In the genomic region with DNA sequence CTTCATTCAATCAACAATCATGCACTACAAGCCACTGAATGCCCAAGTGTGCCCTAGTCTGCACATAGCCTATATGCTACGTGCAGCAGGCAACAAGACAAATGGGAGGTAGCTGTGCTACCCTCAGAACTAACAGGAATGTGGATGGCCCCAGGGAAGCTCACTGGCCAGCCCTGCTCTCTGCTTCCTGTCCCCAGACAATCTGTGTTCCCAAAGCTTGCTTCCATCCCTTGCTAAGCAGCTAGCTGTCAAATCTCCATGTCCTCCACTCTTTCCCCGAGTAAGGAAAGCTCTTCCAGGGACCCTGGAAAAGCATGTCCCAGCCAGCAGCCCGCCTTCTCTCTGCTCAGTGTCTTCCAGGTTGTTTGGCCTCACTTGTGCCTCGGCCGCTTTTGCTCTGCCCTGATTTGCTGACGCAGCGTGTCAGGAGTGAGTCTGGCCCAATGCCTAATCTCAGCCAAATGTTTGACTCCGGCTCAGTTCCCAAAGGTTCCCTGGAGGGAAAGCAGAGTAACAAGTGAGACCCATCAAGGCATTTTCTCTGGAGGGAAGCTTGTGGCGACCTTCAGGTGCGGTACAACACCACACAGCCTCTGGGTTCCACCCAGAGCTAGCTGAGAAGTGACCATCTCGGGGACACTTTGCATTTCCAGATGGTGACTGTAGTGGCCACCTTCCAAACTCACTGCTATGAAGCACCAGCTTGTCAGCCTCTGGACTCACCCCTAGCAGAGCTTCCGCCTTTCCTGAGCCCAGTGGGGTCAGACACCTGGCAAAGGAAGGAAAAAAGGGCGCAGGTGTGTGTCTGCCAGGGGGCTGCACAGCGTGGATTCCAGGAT, we compare ENCODE assay signal across 12 cellular contexts.
DNase-seq lines count a peak whose midpoint lies in the region; ATAC-seq and TF ChIP-seq lines count a peak whose summit lies in the region.
"Had no signal": no experiment of that assay in that cellular context is flagged by ENCODE, and none has a peak within 500 bp of the region (broad histone marks: within the 10 kb centered on the region; RNA-seq: fewer than 3 reads in every experiment).

No MANE protein-coding gene starts in this region.

- no peak overlapping the region for H3K4me3 Mint-ChIP-seq in MCF 10A (ENCODE audit: unreplicated experiment)
- no peak overlapping the region for H3K4me3 Mint-ChIP-seq in nephron
- no peak overlapping the region for H3K4me3 Mint-ChIP-seq in activated CD8-positive, alpha-beta memory T cell treated with anti-CD3 and anti-CD28 coated beads, Interleukin-2, amount 10 ng/mL, durations not matched to agents 7 days and 5 days

- dilution Hi-C loops in mammary epithelial cell (cut with HindIII; ENCODE audit: low sequenced_read_pairs): no loop called here

- POLR2A ChIA-PET in MCF 10A (lab: Yijun Ruan, JAX): interaction anchor here (0.7 to 1.0 kb wide), 5 partner anchors 9 to 249 kb away, joined by 3 to 4 read pairs (median 3); no protein-coding TSS in a partner anchor

- CTCF ChIA-PET in MCF 10A (lab: Yijun Ruan, JAX): interaction anchor here (0.7 to 1.6 kb wide), 3 partner anchors 13 to 21 kb away, joined by 3 to 5 read pairs (median 5); no protein-coding TSS in a partner anchor
- CTCF ChIA-PET in mammary epithelial cell (lab: Charles Lee; ENCODE audit: low non-redundant PET): no interaction called here
- CTCF ChIA-PET in activated CD8-positive, alpha-beta memory T cell treated with anti-CD3 and anti-CD28 coated beads, Interleukin-2, amount 10 ng/mL, durations not matched to agents 7 days and 5 days (lab: Charles Lee): interaction anchor here (1.2 kb wide), 1 partner anchor 23 kb away, joined by 3 read pairs; no protein-coding TSS in a partner anchor

- H3K9ac ChIP-seq in mammary epithelial cell (ENCODE audit: insufficient read depth, low read length): no peak overlapping the region

- intact Hi-C loops in MCF 10A (cut with micrococcal nuclease) (no loop called here), mammary epithelial cell (cut with micrococcal nuclease) (no loop called here), vagina (cut with DNase I) (no loop called here)

- H3K36me3 Mint-ChIP-seq in MCF 10A (ENCODE audit: insufficient read depth, unreplicated experiment): no peaks in the 10 kb centered on the region
- H3K36me3 Mint-ChIP-seq in nephron (ENCODE audit: low read depth): no peaks in the 10 kb centered on the region
- H3K36me3 Mint-ChIP-seq in activated CD8-positive, alpha-beta memory T cell treated with anti-CD3 and anti-CD28 coated beads, Interleukin-2, amount 10 ng/mL, durations not matched to agents 7 days and 5 days: no peaks in the 10 kb centered on the region

- no peak overlapping the region for H3K4me2 ChIP-seq in mammary epithelial cell (ENCODE audit: insufficient read depth, low read depth, low read length)

- 44% methylated on average over 14 of the region's 14 CpGs for WGBS in mammary epithelial cell (ENCODE audit: low coverage, missing lambda C conversion rate)

- H4K20me1 ChIP-seq in mammary epithelial cell (ENCODE audit: insufficient read depth, low read length): no peaks in the 10 kb centered on the region

- no peak overlapping the region for H2AFZ ChIP-seq in mammary epithelial cell (ENCODE audit: low read depth, low read length)

- no peak for TF ChIP-seq POLR2A in vagina (IDR thresholded peaks at IDR 0.05)

- in situ Hi-C loops in mammary epithelial cell (cut with MboI; ENCODE audit: low sequenced_read_pairs in 2 of 2): no loop called here

- TF ChIP-seq CTCF in MCF 10A (IDR thresholded peaks at IDR 0.05; ENCODE audit: unreplicated experiment): no peak
- TF ChIP-seq CTCF in mammary epithelial cell (conservative IDR thresholded peaks at IDR 0.05 in 1 of 2, IDR thresholded peaks at IDR 0.05 in 1 of 2; ENCODE audit: extremely low read depth in 1 of 2, insufficient read depth in 1 of 2, low read depth in 1 of 2, low read length in 2 of 2): no peak
- no peak for TF ChIP-seq CTCF in fibroblast of pulmonary artery (IDR thresholded peaks at IDR 0.05; ENCODE audit: low read length, missing control alignments)
- TF ChIP-seq CTCF in nephron (IDR thresholded peaks at IDR 0.05; ENCODE audit: unreplicated experiment in 3 of 3): no peak
- TF ChIP-seq CTCF in vagina (IDR thresholded peaks at IDR 0.05): no peak

- H3K9me3 ChIP-seq in mammary epithelial cell (replicated peaks; ENCODE audit: insufficient read depth, low read length): no peaks in the 10 kb centered on the region
- H3K9me3 ChIP-seq in vagina: no peaks in the 10 kb centered on the region

- ATAC-seq in activated CD8-positive, alpha-beta memory T cell treated with anti-CD3 and anti-CD28 coated beads, Interleukin-2, amount 10 ng/mL, durations not matched to agents 7 days and 5 days: no peak
- ATAC-seq in GM18909 (IDR thresholded peaks at IDR 0.05; ENCODE audit: poor library complexity, unreplicated experiment): no peak

- H3K4me1 Mint-ChIP-seq in MCF 10A (ENCODE audit: insufficient read depth, unreplicated experiment): peaks cover 6% of the 10 kb centered on the region
- peaks cover 37% of the 10 kb centered on the region for H3K4me1 Mint-ChIP-seq in nephron
- no peaks in the 10 kb centered on the region for H3K4me1 Mint-ChIP-seq in activated CD8-positive, alpha-beta memory T cell treated with anti-CD3 and anti-CD28 coated beads, Interleukin-2, amount 10 ng/mL, durations not matched to agents 7 days and 5 days

- H3K9me3 Mint-ChIP-seq in MCF 10A (ENCODE audit: unreplicated experiment) (no peaks in the 10 kb centered on the region), nephron (no peaks in the 10 kb centered on the region)
- H3K9me3 Mint-ChIP-seq in activated CD8-positive, alpha-beta memory T cell treated with anti-CD3 and anti-CD28 coated beads, Interleukin-2, amount 10 ng/mL, durations not matched to agents 7 days and 5 days (ENCODE audit: low read depth): no peaks in the 10 kb centered on the region

- H3K4me1 ChIP-seq in mammary epithelial cell (ENCODE audit: insufficient read depth, low read length) (no peaks in the 10 kb centered on the region), vagina (peaks cover 12% of the 10 kb centered on the region)

- no peak overlapping the region for H3K27ac ChIP-seq in mammary epithelial cell (ENCODE audit: insufficient read depth, low read depth, low read length)
- peak overlapping the region; percentile 2 for H3K27ac ChIP-seq in vagina
- H3K27ac ChIP-seq: epithelial cell of prostate had no signal

- H3K4me3 ChIP-seq in mammary epithelial cell (replicated peaks in 1 of 3; ENCODE audit: insufficient read depth in 1 of 3, low read depth in 2 of 3, low read length in 3 of 3) (no peak overlapping the region), fibroblast of pulmonary artery (replicated peaks; ENCODE audit: low read depth, low read length) (no peak overlapping the region), vagina (no peak overlapping the region)

- BruUV-seq in MCF 10A (replicated peaks; lab: Mats Ljungman, UMichigan): no TSS peak
- no TSS peak for BruUV-seq in mammary epithelial cell (replicated peaks; lab: Mats Ljungman, UMichigan)

- H3K79me2 ChIP-seq in mammary epithelial cell (ENCODE audit: insufficient read depth, low read length): no peaks in the 10 kb centered on the region

- H3K27me3 ChIP-seq in mammary epithelial cell (ENCODE audit: insufficient read depth, low read length): peaks cover 2% of the 10 kb centered on the region
- no peaks in the 10 kb centered on the region for H3K27me3 ChIP-seq in vagina

- no peaks in the 10 kb centered on the region for H3K27me3 Mint-ChIP-seq in MCF 10A (ENCODE audit: insufficient read depth, unreplicated experiment)
- peaks cover 6% of the 10 kb centered on the region for H3K27me3 Mint-ChIP-seq in nephron (ENCODE audit: low read depth)
- H3K27me3 Mint-ChIP-seq in activated CD8-positive, alpha-beta memory T cell treated with anti-CD3 and anti-CD28 coated beads, Interleukin-2, amount 10 ng/mL, durations not matched to agents 7 days and 5 days: peaks cover 2% of the 10 kb centered on the region

- no peaks in the 10 kb centered on the region for H3K36me3 ChIP-seq in mammary epithelial cell (ENCODE audit: insufficient read depth, low read length)
- H3K36me3 ChIP-seq in vagina: no peaks in the 10 kb centered on the region

- peak; percentile 36 for DNase-seq in MCF 10A (ENCODE audit: unreplicated experiment)
- DNase-seq in mammary epithelial cell: no peak
- peak; percentile 36 for DNase-seq in fibroblast of pulmonary artery (ENCODE audit: low read depth)
- DNase-seq in vagina (ENCODE audit: extremely low spot score in 2 of 2): peak; percentile 67 to 85
- DNase-seq in activated CD8-positive, alpha-beta memory T cell treated with anti-CD3 and anti-CD28 coated beads, Interleukin-2, amount 10 ng/mL, durations not matched to agents 7 days and 5 days: no peak
- no peak for DNase-seq in COLO668 (lab: John Stamatoyannopoulos, UW; ENCODE audit: unreplicated experiment)
- DNase-seq: NCI-H1417 treated with DMSO at 0.1 percent for 48 hours, T-helper 2 cell had no signal

- H3K27ac Mint-ChIP-seq in MCF 10A (ENCODE audit: low read depth, unreplicated experiment): no peak overlapping the region
- peak overlapping the region; percentile 43 to 86 (median 65) for H3K27ac Mint-ChIP-seq in nephron
- no peak overlapping the region for H3K27ac Mint-ChIP-seq in activated CD8-positive, alpha-beta memory T cell treated with anti-CD3 and anti-CD28 coated beads, Interleukin-2, amount 10 ng/mL, durations not matched to agents 7 days and 5 days
- H3K27ac Mint-ChIP-seq: progenitor cell of endocrine pancreas had no signal

Comparison
In these comparisons a context has a peak if more than half of its experiments do, and no peak if none do; other contexts are left out.
1. DNase-seq: peak in MCF 10A (single experiment), fibroblast of pulmonary artery (single experiment) and vagina (2 of 2); none in mammary epithelial cell (single experiment), activated CD8-positive, alpha-beta memory T cell treated with anti-CD3 and anti-CD28 coated beads, Interleukin-2, amount 10 ng/mL, durations not matched to agents 7 days and 5 days (single experiment) and COLO668 (single experiment).
2. H3K27ac Mint-ChIP-seq: peak in nephron (3 of 3); none in MCF 10A (single experiment) and activated CD8-positive, alpha-beta memory T cell treated with anti-CD3 and anti-CD28 coated beads, Interleukin-2, amount 10 ng/mL, durations not matched to agents 7 days and 5 days (single experiment).